Comparison of ENCODE assay signal across 38 cellular contexts in genomic region chr20:44268802-44269201, GRCh38. TPM values are rescaled to one million over a fixed set of nuclear protein-coding genes. Genes with fewer than 3 reads are reported as not detected.
"Had no signal": no experiment of that assay in that cellular context is flagged by ENCODE, and none has a peak within 500 bp of the region (broad histone marks: within the 10 kb centered on the region; RNA-seq: fewer than 3 reads in every experiment).

No MANE protein-coding gene starts in this region.

- H3K9me3 ChIP-seq: adrenal gland, body of pancreas, breast epithelium had no signal

- DNase-seq: activated B cell treated with CpG ODN at 0.5 μM for 24 hours; activated CD4-positive, alpha-beta memory T cell treated with anti-CD3 and anti-CD28 coated beads for 36 hours; activated CD4-positive, alpha-beta T cell treated with anti-CD3 and anti-CD28 coated beads for 4 hours; activated CD4-positive, alpha-beta T cell treated with anti-CD3 and anti-CD28 coated beads, Interleukin-2, amount 10 ng/mL, durations not matched to agents 24 days and 14 days; activated CD4-positive, alpha-beta T cell treated with anti-CD3 and anti-CD28 coated beads, Interleukin-2, amount 50 U/mL, for 1 hour; activated CD4-positive, alpha-beta T cell treated with anti-CD3 and anti-CD28 coated beads, Interleukin-2, amount 50 U/mL, for 4 hours; activated CD4-positive, CD25-positive, alpha-beta regulatory T cell treated with anti-CD3 and anti-CD28 coated beads, Interleukin-2, amount 50 U/mL, for 72 hours; activated CD8-positive, alpha-beta memory T cell treated with anti-CD3 and anti-CD28 coated beads, Interleukin-2, amount 50 U/mL, for 4 hours; activated CD8-positive, alpha-beta T cell treated with anti-CD3 and anti-CD28 coated beads for 36 hours; activated effector memory CD4-positive, alpha-beta T cell treated with anti-CD3 and anti-CD28 coated beads, Interleukin-2, amount 50 U/mL, for 16 hours; activated gamma-delta T cell treated with Interleukin-2 at 50 U/mL for 16 hours; activated naive CD4-positive, alpha-beta T cell; activated naive CD4-positive, alpha-beta T cell treated with anti-CD3 and anti-CD28 coated beads for 36 hours; activated naive CD4-positive, alpha-beta T cell treated with anti-CD3 and anti-CD28 coated beads, Interleukin-2, amount 50 U/mL, for 16 hours; activated naive CD8-positive, alpha-beta T cell treated with anti-CD3 and anti-CD28 coated beads for 36 hours; activated T-cell treated with anti-CD3 and anti-CD28 coated beads for 4 hours; activated T-cell treated with anti-CD3 and anti-CD28 coated beads, Interleukin-2, amount 50 U/mL, for 1 hour; activated T-cell treated with anti-CD3 and anti-CD28 coated beads, Interleukin-2, amount 50 U/mL, for 4 hours; activated T-cell treated with anti-CD3 and anti-CD28 coated beads, Interleukin-2, amount 50 U/mL, for 72 hours; adrenal gland; amniotic stem cell; aorta; body of pancreas; brain microvascular endothelial cell; central memory CD4-positive, alpha-beta T cell; T-cell; T-helper 2 cell; T-helper 9 cell had no signal

- H3K36me3 Mint-ChIP-seq: activated CD4-positive, alpha-beta memory T cell treated with anti-CD3 and anti-CD28 coated beads for 36 hours; activated naive CD4-positive, alpha-beta T cell treated with anti-CD3 and anti-CD28 coated beads, Interleukin-2, amount 50 U/mL, for 72 hours had no signal

- H3K27me3 ChIP-seq: adrenal gland, body of pancreas, breast epithelium had no signal

- H3K36me3 ChIP-seq: adrenal gland, brain microvascular endothelial cell, breast epithelium had no signal

- H3K27ac ChIP-seq: adrenal gland, body of pancreas, brain microvascular endothelial cell, breast epithelium, VCaP had no signal

- H3K4me1 Mint-ChIP-seq: activated B cell treated with CpG ODN at 0.5 μM for 24 hours; activated CD4-positive, alpha-beta T cell treated with anti-CD3 and anti-CD28 coated beads, Interleukin-2, amount 10 ng/mL, durations not matched to agents 24 days and 14 days; activated naive CD8-positive, alpha-beta T cell treated with anti-CD3 and anti-CD28 coated beads for 36 hours; activated T-helper 17 cell treated with anti-CD3 and anti-CD28 coated beads, Interleukin-2, amount 50 U/mL, for 72 hours; T-cell had no signal

- H3K4me3 Mint-ChIP-seq: activated B cell treated with CpG ODN at 0.5 μM for 24 hours; activated CD4-positive, alpha-beta memory T cell treated with anti-CD3 and anti-CD28 coated beads for 36 hours; activated CD4-positive, alpha-beta T cell treated with anti-CD3 and anti-CD28 coated beads, Interleukin-2, amount 10 ng/mL, durations not matched to agents 24 days and 14 days; activated CD8-positive, alpha-beta T cell treated with anti-CD3 and anti-CD28 coated beads for 36 hours; activated naive CD4-positive, alpha-beta T cell treated with anti-CD3 and anti-CD28 coated beads for 36 hours; activated naive CD8-positive, alpha-beta T cell treated with anti-CD3 and anti-CD28 coated beads for 36 hours; activated T-cell treated with anti-CD3 and anti-CD28 coated beads, Interleukin-2, amount 50 U/mL, for 4 hours; activated T-cell treated with anti-CD3 and anti-CD28 coated beads, Interleukin-2, amount 50 U/mL, for 72 hours; activated T-helper 1 cell treated with anti-CD3 and anti-CD28 coated beads, Interleukin-12 subunit alpha, Interleukin-12 subunit beta, Interleukin-2, Interleukin-4 antibody, amounts not matched to agents 30 ng/mL and 10 ng/mL and 1 ng/mL, durations not matched to agents 14 hours and 24 hours and 36 hours; activated T-helper 17 cell treated with anti-CD3 and anti-CD28 coated beads, Interleukin-2, amount 50 U/mL, for 72 hours; T-cell; T-helper 2 cell treated with Interferon-gamma antibody and Interleukin-4, amounts not matched to agents 5 μg/mL and 100 μg/mL, for 36 hours had no signal

- H3K4me3 ChIP-seq: adrenal gland, body of pancreas, breast epithelium had no signal

- ATAC-seq: activated CD8-positive, alpha-beta T cell treated with anti-CD3 and anti-CD28 coated beads for 36 hours; activated naive CD4-positive, alpha-beta T cell treated with anti-CD3 and anti-CD28 coated beads, Interleukin-2, amount 50 U/mL, for 72 hours; activated T-cell treated with anti-CD3 and anti-CD28 coated beads, Interleukin-2, amount 50 U/mL, for 4 hours; activated T-cell treated with anti-CD3 and anti-CD28 coated beads, Interleukin-2, amount 50 U/mL, for 72 hours; activated T-helper 17 cell treated with anti-CD3 and anti-CD28 coated beads, Interleukin-2, amount 50 U/mL, for 72 hours; body of pancreas; T-cell had no signal

- H3K4me1 ChIP-seq: adrenal gland, body of pancreas, breast epithelium had no signal

- H3K27me3 Mint-ChIP-seq: activated B cell treated with CpG ODN at 0.5 μM for 24 hours; activated CD4-positive, alpha-beta memory T cell treated with anti-CD3 and anti-CD28 coated beads for 36 hours; activated CD4-positive, alpha-beta T cell treated with anti-CD3 and anti-CD28 coated beads, Interleukin-2, amount 10 ng/mL, durations not matched to agents 24 days and 14 days; activated CD8-positive, alpha-beta T cell treated with anti-CD3 and anti-CD28 coated beads for 36 hours; activated naive CD8-positive, alpha-beta T cell treated with anti-CD3 and anti-CD28 coated beads for 36 hours; activated T-helper 17 cell treated with anti-CD3 and anti-CD28 coated beads, Interleukin-2, amount 50 U/mL, for 72 hours; T-cell had no signal

- H3K9me3 Mint-ChIP-seq: activated CD4-positive, alpha-beta memory T cell treated with anti-CD3 and anti-CD28 coated beads for 36 hours; activated CD4-positive, alpha-beta T cell treated with anti-CD3 and anti-CD28 coated beads, Interleukin-2, amount 10 ng/mL, durations not matched to agents 24 days and 14 days; activated CD8-positive, alpha-beta T cell treated with anti-CD3 and anti-CD28 coated beads for 36 hours; activated naive CD4-positive, alpha-beta T cell treated with anti-CD3 and anti-CD28 coated beads for 36 hours; activated naive CD4-positive, alpha-beta T cell treated with anti-CD3 and anti-CD28 coated beads, Interleukin-2, amount 50 U/mL, for 72 hours; activated naive CD8-positive, alpha-beta T cell treated with anti-CD3 and anti-CD28 coated beads for 36 hours; activated T-cell treated with anti-CD3 and anti-CD28 coated beads, Interleukin-2, amount 50 U/mL, for 4 hours; activated T-cell treated with anti-CD3 and anti-CD28 coated beads, Interleukin-2, amount 50 U/mL, for 72 hours; activated T-helper 1 cell treated with anti-CD3 and anti-CD28 coated beads, Interleukin-12 subunit alpha, Interleukin-12 subunit beta, Interleukin-2, Interleukin-4 antibody, amounts not matched to agents 30 ng/mL and 10 ng/mL and 1 ng/mL, durations not matched to agents 14 hours and 24 hours and 36 hours; activated T-helper 17 cell treated with anti-CD3 and anti-CD28 coated beads, Interleukin-2, amount 50 U/mL, for 72 hours; T-cell; T-helper 2 cell treated with Interferon-gamma antibody and Interleukin-4, amounts not matched to agents 5 μg/mL and 100 μg/mL, for 36 hours had no signal

- H3K27ac Mint-ChIP-seq: activated B cell treated with CpG ODN at 0.5 μM for 24 hours; activated CD4-positive, alpha-beta memory T cell treated with anti-CD3 and anti-CD28 coated beads for 36 hours; activated CD4-positive, alpha-beta T cell treated with anti-CD3 and anti-CD28 coated beads, Interleukin-2, amount 10 ng/mL, durations not matched to agents 24 days and 14 days; activated CD8-positive, alpha-beta T cell treated with anti-CD3 and anti-CD28 coated beads for 36 hours; activated naive CD4-positive, alpha-beta T cell treated with anti-CD3 and anti-CD28 coated beads for 36 hours; activated naive CD8-positive, alpha-beta T cell treated with anti-CD3 and anti-CD28 coated beads for 36 hours; activated T-cell treated with anti-CD3 and anti-CD28 coated beads, Interleukin-2, amount 50 U/mL, for 72 hours; activated T-helper 1 cell treated with anti-CD3 and anti-CD28 coated beads, Interleukin-12 subunit alpha, Interleukin-12 subunit beta, Interleukin-2, Interleukin-4 antibody, amounts not matched to agents 30 ng/mL and 10 ng/mL and 1 ng/mL, durations not matched to agents 14 hours and 24 hours and 36 hours; activated T-helper 17 cell treated with anti-CD3 and anti-CD28 coated beads, Interleukin-2, amount 50 U/mL, for 72 hours; T-cell; T-helper 2 cell treated with Interferon-gamma antibody and Interleukin-4, amounts not matched to agents 5 μg/mL and 100 μg/mL, for 36 hours had no signal

- FAIRE-seq: astrocyte, TTC549 had no signal

RNA-seq across cellular contexts. Expression of gene GDAP1L1, which starts 21.7 kb away (rescaled TPM):
- total RNA-seq: activated B cell treated with CpG ODN at 0.5 μM for 24 hours; activated CD4-positive, alpha-beta memory T cell treated with anti-CD3 and anti-CD28 coated beads for 36 hours; activated CD4-positive, alpha-beta T cell treated with anti-CD3 and anti-CD28 coated beads, Interleukin-2, amount 10 ng/mL, durations not matched to agents 24 days and 14 days; activated CD8-positive, alpha-beta memory T cell treated with anti-CD3 and anti-CD28 coated beads for 36 hours; activated naive CD4-positive, alpha-beta T cell treated with anti-CD3 and anti-CD28 coated beads, Interleukin-2, amount 50 U/mL, for 72 hours; activated T-cell treated with anti-CD3 and anti-CD28 coated beads, Interleukin-2, amount 50 U/mL, for 4 hours; activated T-helper 17 cell treated with anti-CD3 and anti-CD28 coated beads, Interleukin-2, amount 50 U/mL, for 72 hours; aorta; body of pancreas; breast epithelium; T-cell; T-helper 1 cell treated with Interleukin-12 subunit alpha and Interleukin-12 subunit beta and Interleukin-4 antibody, amounts not matched to agents 30 ng/mL and 1 ng/mL, for 36 hours had no signal
- polyA plus RNA-seq: aorta had no signal
